In genomic region chr12:49568442-49568776, GRCh38 we compare ENCODE assay signal across 8 cellular contexts. TPM values are rescaled to one million over a fixed set of nuclear protein-coding genes. Genes with fewer than 3 reads are reported as not detected.
A peak's percentile ranks its signal among the peaks of the same experiment; 100 is the strongest.
DNase-seq lines count a peak whose midpoint lies in the region; ATAC-seq lines count a peak whose summit lies in the region.

No MANE protein-coding gene starts in this region.

- no peaks in the 10 kb centered on the region for H3K9me3 Mint-ChIP-seq in activated CD4-positive, alpha-beta memory T cell treated with anti-CD3 and anti-CD28 coated beads, Interleukin-2, amount 10 ng/mL, durations not matched to agents 7 days and 5 days

- ATAC-seq in GM18907 (IDR thresholded peaks at IDR 0.05; ENCODE audit: unreplicated experiment) (peak; percentile 26), HG02970 (IDR thresholded peaks at IDR 0.05; ENCODE audit: low FRiP score, unreplicated experiment) (peak; percentile 2)

- peak overlapping the region; percentile 89 for H3K27ac Mint-ChIP-seq in activated CD4-positive, alpha-beta memory T cell treated with anti-CD3 and anti-CD28 coated beads, Interleukin-2, amount 10 ng/mL, durations not matched to agents 7 days and 5 days

- no peaks in the 10 kb centered on the region for H3K27me3 Mint-ChIP-seq in activated CD4-positive, alpha-beta memory T cell treated with anti-CD3 and anti-CD28 coated beads, Interleukin-2, amount 10 ng/mL, durations not matched to agents 7 days and 5 days

- peaks cover 59% of the 10 kb centered on the region for H3K4me1 Mint-ChIP-seq in activated CD4-positive, alpha-beta memory T cell treated with anti-CD3 and anti-CD28 coated beads, Interleukin-2, amount 10 ng/mL, durations not matched to agents 7 days and 5 days

- H3K4me3 ChIP-seq in iPS-18c (ENCODE audit: insufficient read depth, low read depth, low read length), result peak overlapping the region; percentile 71
- H3K4me3 ChIP-seq in subcutaneous abdominal adipose tissue (ENCODE audit: low read depth in 1 of 5, low read length in 5 of 5), result peak overlapping the region; percentile 77 to 100 (median 97)

- DNase-seq in activated CD4-positive, alpha-beta memory T cell treated with anti-CD3 and anti-CD28 coated beads, Interleukin-2, amount 10 ng/mL, durations not matched to agents 7 days and 5 days, result no peak
- no peak for DNase-seq in NCI-H510A treated with DMSO at 0.1 percent for 48 hours (lab: John Stamatoyannopoulos, UW)
- no peak for DNase-seq in HT-29 (ENCODE audit: low spot score)
- no peak for DNase-seq in stimulated activated CD4-positive, alpha-beta T cell treated with anti-CD3 and anti-CD28 coated beads, Interleukin-4, amount 100 ng/mL, for 24 hours

- H3K4me3 Mint-ChIP-seq in activated CD4-positive, alpha-beta memory T cell treated with anti-CD3 and anti-CD28 coated beads, Interleukin-2, amount 10 ng/mL, durations not matched to agents 7 days and 5 days, result peak overlapping the region; percentile 97

- POLR2A ChIA-PET in activated CD4-positive, alpha-beta memory T cell treated with anti-CD3 and anti-CD28 coated beads, Interleukin-2, amount 10 ng/mL, durations not matched to agents 7 days and 5 days (lab: Charles Lee), result interaction anchor here (0.7 to 1.0 kb wide), 3 partner anchors 11 to 175 kb away, joined by 3 read pairs; no protein-coding TSS in a partner anchor

- peaks cover 25% of the 10 kb centered on the region for H3K36me3 Mint-ChIP-seq in activated CD4-positive, alpha-beta memory T cell treated with anti-CD3 and anti-CD28 coated beads, Interleukin-2, amount 10 ng/mL, durations not matched to agents 7 days and 5 days (ENCODE audit: low read depth)

- H3K36me3 ChIP-seq in subcutaneous abdominal adipose tissue (ENCODE audit: control insufficient read depth in 5 of 5, insufficient read depth in 5 of 5, low read length in 5 of 5), result peaks cover 0 to 24% (median 20%) of the 10 kb centered on the region in 5 donors

- H3K27ac ChIP-seq in subcutaneous abdominal adipose tissue (ENCODE audit: low read depth, low read length), result peak overlapping the region; percentile 97

- H3K27me3 ChIP-seq in subcutaneous abdominal adipose tissue (ENCODE audit: control insufficient read depth in 5 of 5, insufficient read depth in 4 of 5, low read length in 5 of 5), result no peaks in the 10 kb centered on the region

- peak overlapping the region; percentile 94 to 98 (median 97) for H3K9ac ChIP-seq in subcutaneous abdominal adipose tissue (ENCODE audit: low read length in 5 of 5)

- CTCF ChIA-PET in activated CD4-positive, alpha-beta memory T cell treated with anti-CD3 and anti-CD28 coated beads, Interleukin-2, amount 10 ng/mL, durations not matched to agents 7 days and 5 days (lab: Charles Lee), result interaction anchor here (1.1 kb wide), 2 partner anchors 12 to 202 kb away, joined by 3 to 7 read pairs; no protein-coding TSS in a partner anchor

- peaks cover 4 to 26% (median 24%) of the 10 kb centered on the region in 5 donors for H3K4me1 ChIP-seq in subcutaneous abdominal adipose tissue (ENCODE audit: control insufficient read depth in 5 of 5, insufficient read depth in 5 of 5, low read length in 5 of 5)

- H3K9me3 ChIP-seq in iPS-18c (ENCODE audit: control insufficient read depth, insufficient read depth, low read length) (no peaks in the 10 kb centered on the region), subcutaneous abdominal adipose tissue (ENCODE audit: control insufficient read depth in 5 of 5, low read length in 5 of 5) (no peaks in the 10 kb centered on the region)

RNA-seq across cellular contexts. Expression of gene MCRS1, which starts 0.5 kb away (rescaled TPM):
- total RNA-seq in activated CD4-positive, alpha-beta memory T cell treated with anti-CD3 and anti-CD28 coated beads, Interleukin-2, amount 10 ng/mL, durations not matched to agents 7 days and 5 days, result 10 to 100 TPM; 70.5 to 73.1 TPM
- total RNA-seq in HT-29 (2014; rRNA removed; shearing (Covaris generic)), result 124 and 130 TPM in 2 replicates

RNA-seq across cellular contexts. Expression of gene KCNH3, which starts 29.6 kb away (rescaled TPM):
- total RNA-seq in activated CD4-positive, alpha-beta memory T cell treated with anti-CD3 and anti-CD28 coated beads, Interleukin-2, amount 10 ng/mL, durations not matched to agents 7 days and 5 days, result under 1 TPM; 0.58 to 0.90 TPM
- total RNA-seq in HT-29 (2014; rRNA removed; shearing (Covaris generic)), result 0.36 TPM in 1 of 2 replicates, not detected in the other

RNA-seq across cellular contexts. Expression of gene FAM186B, which starts 37.0 kb away (rescaled TPM):
- not detected for total RNA-seq in activated CD4-positive, alpha-beta memory T cell treated with anti-CD3 and anti-CD28 coated beads, Interleukin-2, amount 10 ng/mL, durations not matched to agents 7 days and 5 days
- 0.03 and 0.23 TPM in 2 replicates for total RNA-seq in HT-29 (2014; rRNA removed; shearing (Covaris generic))

RNA-seq across cellular contexts. Expression of gene PRPF40B, which starts 55.0 kb away (rescaled TPM):
- 1 to 10 TPM; 8.0 to 8.7 TPM for total RNA-seq in activated CD4-positive, alpha-beta memory T cell treated with anti-CD3 and anti-CD28 coated beads, Interleukin-2, amount 10 ng/mL, durations not matched to agents 7 days and 5 days
- total RNA-seq in HT-29 (2014; rRNA removed; shearing (Covaris generic)), result 6.4 and 12.3 TPM in 2 replicates
